In genomic region chr4:156870166-156870565, GRCh38 we compare ENCODE assay signal across 1 cellular context.
TF ChIP-seq lines count a peak whose summit lies in the region.

No MANE protein-coding gene starts in this region.

TF ChIP-seq in IMR-90, 13 proteins besides CTCF, POLR2A, EP300 and RAD21 (continued from another document):
- no peak for TF ChIP-seq ELK1 (IDR thresholded peaks at IDR 0.05; ENCODE audit: borderline replicate concordance, low read depth, low read length)
